1 cellular context compared by ENCODE assay signal in the genomic region with DNA sequence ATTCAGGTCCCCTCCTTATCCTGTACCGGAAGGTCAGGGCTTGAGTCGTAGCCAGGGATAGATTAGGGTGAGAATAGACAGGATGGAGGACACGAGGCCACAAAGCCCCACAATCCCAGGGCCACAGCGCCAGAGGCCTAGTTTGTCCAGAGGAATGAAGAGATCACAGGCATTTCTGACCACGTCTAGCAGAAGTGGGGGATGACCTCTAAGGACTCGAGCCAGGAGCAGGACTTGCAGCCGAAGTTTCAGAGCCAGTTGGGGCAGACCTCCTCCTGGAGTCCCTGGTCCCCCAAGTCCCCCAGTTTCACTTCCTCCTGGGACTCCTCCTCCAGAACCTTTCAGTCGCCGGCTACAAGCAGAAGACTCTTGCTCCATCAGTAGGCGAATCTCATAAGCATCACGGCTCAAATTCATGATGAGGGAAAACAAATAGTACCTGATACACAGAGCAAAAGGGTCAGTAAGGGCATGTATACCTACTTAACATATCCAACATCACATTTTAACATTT.
TF ChIP-seq lines count a peak whose summit lies in the region.

No MANE protein-coding gene starts in this region.

TF ChIP-seq in K562, 482 proteins besides CTCF, POLR2A, EP300 and RAD21:
- TF ChIP-seq PHF21A (IDR thresholded peaks at IDR 0.05; ENCODE audit: borderline replicate concordance, low read depth), result no peak
- no peak for TF ChIP-seq TSHZ1 (CRISPR knock-in tag; IDR thresholded peaks at IDR 0.05)
- TF ChIP-seq POLR3G (IDR thresholded peaks at IDR 0.05; ENCODE audit: extremely low read depth, insufficient read length, insufficient replicate concordance), result no peak
- no peak for TF ChIP-seq YY1 (IDR thresholded peaks at IDR 0.05; ENCODE audit: borderline replicate concordance in 1 of 3, control insufficient read depth in 1 of 3, extremely low read depth in 1 of 3, insufficient read depth in 3 of 3, insufficient read length in 1 of 3, insufficient replicate concordance in 2 of 3, low read depth in 1 of 3, low read length in 2 of 3)
- TF ChIP-seq, protein P1, sequence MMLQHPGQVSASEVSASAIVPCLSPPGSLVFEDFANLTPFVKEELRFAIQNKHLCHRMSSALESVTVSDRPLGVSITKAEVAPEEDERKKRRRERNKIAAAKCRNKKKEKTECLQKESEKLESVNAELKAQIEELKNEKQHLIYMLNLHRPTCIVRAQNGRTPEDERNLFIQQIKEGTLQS (IDR thresholded peaks at IDR 0.05), result no peak
- TF ChIP-seq, protein P1 (CRISPR knock-in tag; conservative IDR thresholded peaks at IDR 0.05), result no peak
- TF ChIP-seq POLR2AphosphoS5 (IDR thresholded peaks at IDR 0.05; ENCODE audit: control insufficient read depth, insufficient read depth, low read depth, low read length), result no peak
- TF ChIP-seq ZFP30 (CRISPR knock-in tag; IDR thresholded peaks at IDR 0.05; ENCODE audit: borderline replicate concordance), result no peak
- TF ChIP-seq NUFIP1 (IDR thresholded peaks at IDR 0.05; ENCODE audit: partially characterized antibody), result no peak
- no peak for TF ChIP-seq ZNF212 (CRISPR knock-in tag; IDR thresholded peaks at IDR 0.05)
- TF ChIP-seq, protein P2, sequence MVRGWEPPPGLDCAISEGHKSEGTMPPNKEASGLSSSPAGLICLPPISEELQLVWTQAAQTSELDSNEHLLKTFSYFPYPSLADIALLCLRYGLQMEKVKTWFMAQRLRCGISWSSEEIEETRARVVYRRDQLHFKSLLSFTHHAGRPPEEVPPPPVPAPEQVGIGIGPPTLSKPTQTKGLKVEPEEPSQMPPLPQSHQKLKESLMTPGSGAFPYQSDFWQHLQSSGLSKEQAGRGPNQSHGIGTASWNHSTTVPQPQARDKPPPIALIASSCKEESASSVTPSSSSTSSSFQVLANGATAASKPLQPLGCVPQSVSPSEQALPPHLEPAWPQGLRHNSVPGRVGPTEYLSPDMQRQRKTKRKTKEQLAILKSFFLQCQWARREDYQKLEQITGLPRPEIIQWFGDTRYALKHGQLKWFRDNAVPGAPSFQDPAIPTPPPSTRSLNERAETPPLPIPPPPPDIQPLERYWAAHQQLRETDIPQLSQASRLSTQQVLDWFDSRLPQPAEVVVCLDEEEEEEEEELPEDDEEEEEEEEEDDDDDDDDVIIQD (CRISPR knock-in tag; IDR thresholded peaks at IDR 0.05), result no peak
